ENCODE assay signal across 1 cellular context in genomic region chr6:139374357-139375238, GRCh38.
TF ChIP-seq lines count a peak whose summit lies in the region.

A gene with protein sequence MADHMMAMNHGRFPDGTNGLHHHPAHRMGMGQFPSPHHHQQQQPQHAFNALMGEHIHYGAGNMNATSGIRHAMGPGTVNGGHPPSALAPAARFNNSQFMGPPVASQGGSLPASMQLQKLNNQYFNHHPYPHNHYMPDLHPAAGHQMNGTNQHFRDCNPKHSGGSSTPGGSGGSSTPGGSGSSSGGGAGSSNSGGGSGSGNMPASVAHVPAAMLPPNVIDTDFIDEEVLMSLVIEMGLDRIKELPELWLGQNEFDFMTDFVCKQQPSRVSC (minus strand): TSS chr6:139374648. CDS start chr6:139373944, 704 bp downstream.

TF ChIP-seq in HepG2, 621 proteins besides CTCF, POLR2A, EP300 and RAD21 (continued from another document and continues in another):
- TF ChIP-seq PRDM15 (CRISPR knock-in tag; IDR thresholded peaks at IDR 0.05), result peak; percentile 99
- TF ChIP-seq SOX13 (IDR thresholded peaks at IDR 0.05), result 0 out of 2 replicates have a peak, but pooled peaks have one; percentile 42
- TF ChIP-seq SOX13 (CRISPR knock-in tag; conservative IDR thresholded peaks at IDR 0.05 in 1 of 2, IDR thresholded peaks at IDR 0.05 in 1 of 2), result peak in 1 of 2 experiments; percentile 85; a peak in 2 of 4 replicates
- TF ChIP-seq HNRNPL (IDR thresholded peaks at IDR 0.05; ENCODE audit: low read depth, low read length), result peak; percentile 92
- TF ChIP-seq FOXJ3 (CRISPR knock-in tag; IDR thresholded peaks at IDR 0.05; ENCODE audit: borderline replicate concordance), result peak; percentile 90
- peak; percentile 93 for TF ChIP-seq RFXANK (CRISPR knock-in tag; IDR thresholded peaks at IDR 0.05)
- TF ChIP-seq NCOR1 (IDR thresholded peaks at IDR 0.05; ENCODE audit: borderline replicate concordance, low read length), result peak; percentile 40; the same call in 1 of the 2 replicates
- TF ChIP-seq DPF2 (CRISPR knock-in tag; IDR thresholded peaks at IDR 0.05; ENCODE audit: borderline replicate concordance, low read depth), result no peak
- TF ChIP-seq ZNF792 (CRISPR knock-in tag; IDR thresholded peaks at IDR 0.05), result peak; percentile 97
- peak; percentile 76; the same call in 2 of the 3 replicates for TF ChIP-seq MXI1 (IDR thresholded peaks at IDR 0.05; ENCODE audit: borderline replicate concordance, low read depth, low read length)
- TF ChIP-seq, protein P1, sequence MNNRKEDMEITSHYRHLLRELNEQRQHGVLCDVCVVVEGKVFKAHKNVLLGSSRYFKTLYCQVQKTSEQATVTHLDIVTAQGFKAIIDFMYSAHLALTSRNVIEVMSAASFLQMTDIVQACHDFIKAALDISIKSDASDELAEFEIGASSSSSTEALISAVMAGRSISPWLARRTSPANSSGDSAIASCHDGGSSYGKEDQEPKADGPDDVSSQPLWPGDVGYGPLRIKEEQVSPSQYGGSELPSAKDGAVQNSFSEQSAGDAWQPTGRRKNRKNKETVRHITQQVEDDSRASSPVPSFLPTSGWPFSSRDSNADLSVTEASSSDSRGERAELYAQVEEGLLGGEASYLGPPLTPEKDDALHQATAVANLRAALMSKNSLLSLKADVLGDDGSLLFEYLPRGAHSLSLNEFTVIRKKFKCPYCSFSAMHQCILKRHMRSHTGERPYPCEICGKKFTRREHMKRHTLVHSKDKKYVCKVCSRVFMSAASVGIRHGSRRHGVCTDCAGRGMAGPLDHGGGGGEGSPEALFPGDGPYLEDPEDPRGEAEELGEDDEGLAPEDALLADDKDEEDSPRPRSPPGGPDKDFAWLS (CRISPR knock-in tag; IDR thresholded peaks at IDR 0.05; ENCODE audit: borderline replicate concordance), result no peak; the same call in 1 of the 2 replicates
- TF ChIP-seq ZHX2 (IDR thresholded peaks at IDR 0.05; ENCODE audit: low read depth), result peak; percentile 64
- TF ChIP-seq ZHX2 (CRISPR knock-in tag; IDR thresholded peaks at IDR 0.05; ENCODE audit: borderline replicate concordance), result peak; percentile 92; the same call in 1 of the 2 replicates
- TF ChIP-seq CC2D1A (CRISPR knock-in tag; IDR thresholded peaks at IDR 0.05), result 0 out of 2 replicates have a peak, but pooled peaks have one; percentile 79
- TF ChIP-seq PHB2 (IDR thresholded peaks at IDR 0.05; ENCODE audit: partially characterized antibody), result no peak
- TF ChIP-seq SETDB1 (CRISPR knock-in tag; IDR thresholded peaks at IDR 0.05; ENCODE audit: borderline replicate concordance), result no peak
- TF ChIP-seq KLF12 (CRISPR knock-in tag; IDR thresholded peaks at IDR 0.05; ENCODE audit: borderline replicate concordance), result peak; percentile 91; the same call in 1 of the 2 replicates
- TF ChIP-seq TCF7L2 (IDR thresholded peaks at IDR 0.05; ENCODE audit: low read depth, low read length), result no peak
- peak; percentile 96 for TF ChIP-seq ZNF788 (CRISPR knock-in tag; IDR thresholded peaks at IDR 0.05; ENCODE audit: borderline replicate concordance)
- TF ChIP-seq MBNL3 (CRISPR knock-in tag; conservative IDR thresholded peaks at IDR 0.05), result no peak
- TF ChIP-seq MIXL1 (CRISPR knock-in tag; IDR thresholded peaks at IDR 0.05), result peak; percentile 91
- TF ChIP-seq, protein P2, sequence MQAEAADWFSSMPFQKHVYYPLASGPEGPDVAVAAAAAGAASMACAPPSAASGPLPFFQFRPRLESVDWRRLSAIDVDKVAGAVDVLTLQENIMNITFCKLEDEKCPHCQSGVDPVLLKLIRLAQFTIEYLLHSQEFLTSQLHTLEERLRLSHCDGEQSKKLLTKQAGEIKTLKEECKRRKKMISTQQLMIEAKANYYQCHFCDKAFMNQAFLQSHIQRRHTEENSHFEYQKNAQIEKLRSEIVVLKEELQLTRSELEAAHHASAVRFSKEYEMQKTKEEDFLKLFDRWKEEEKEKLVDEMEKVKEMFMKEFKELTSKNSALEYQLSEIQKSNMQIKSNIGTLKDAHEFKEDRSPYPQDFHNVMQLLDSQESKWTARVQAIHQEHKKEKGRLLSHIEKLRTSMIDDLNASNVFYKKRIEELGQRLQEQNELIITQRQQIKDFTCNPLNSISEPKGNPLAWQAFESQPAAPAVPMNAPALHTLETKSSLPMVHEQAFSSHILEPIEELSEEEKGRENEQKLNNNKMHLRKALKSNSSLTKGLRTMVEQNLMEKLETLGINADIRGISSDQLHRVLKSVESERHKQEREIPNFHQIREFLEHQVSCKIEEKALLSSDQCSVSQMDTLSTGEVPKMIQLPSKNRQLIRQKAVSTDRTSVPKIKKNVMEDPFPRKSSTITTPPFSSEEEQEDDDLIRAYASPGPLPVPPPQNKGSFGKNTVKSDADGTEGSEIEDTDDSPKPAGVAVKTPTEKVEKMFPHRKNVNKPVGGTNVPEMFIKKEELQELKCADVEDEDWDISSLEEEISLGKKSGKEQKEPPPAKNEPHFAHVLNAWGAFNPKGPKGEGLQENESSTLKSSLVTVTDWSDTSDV (CRISPR knock-in tag; IDR thresholded peaks at IDR 0.05), result peak; percentile 19; the same call in 1 of the 2 replicates
- peak; percentile 84; the same call in 1 of the 2 replicates for TF ChIP-seq ZSCAN29 (CRISPR knock-in tag; conservative IDR thresholded peaks at IDR 0.05)
- TF ChIP-seq, protein P3, sequence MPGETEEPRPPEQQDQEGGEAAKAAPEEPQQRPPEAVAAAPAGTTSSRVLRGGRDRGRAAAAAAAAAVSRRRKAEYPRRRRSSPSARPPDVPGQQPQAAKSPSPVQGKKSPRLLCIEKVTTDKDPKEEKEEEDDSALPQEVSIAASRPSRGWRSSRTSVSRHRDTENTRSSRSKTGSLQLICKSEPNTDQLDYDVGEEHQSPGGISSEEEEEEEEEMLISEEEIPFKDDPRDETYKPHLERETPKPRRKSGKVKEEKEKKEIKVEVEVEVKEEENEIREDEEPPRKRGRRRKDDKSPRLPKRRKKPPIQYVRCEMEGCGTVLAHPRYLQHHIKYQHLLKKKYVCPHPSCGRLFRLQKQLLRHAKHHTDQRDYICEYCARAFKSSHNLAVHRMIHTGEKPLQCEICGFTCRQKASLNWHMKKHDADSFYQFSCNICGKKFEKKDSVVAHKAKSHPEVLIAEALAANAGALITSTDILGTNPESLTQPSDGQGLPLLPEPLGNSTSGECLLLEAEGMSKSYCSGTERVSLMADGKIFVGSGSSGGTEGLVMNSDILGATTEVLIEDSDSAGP (CRISPR knock-in tag; IDR thresholded peaks at IDR 0.05; ENCODE audit: borderline replicate concordance), result peak; percentile 95
- TF ChIP-seq RARA (CRISPR knock-in tag; IDR thresholded peaks at IDR 0.05), result peak; percentile 79
- TF ChIP-seq, protein P4, sequence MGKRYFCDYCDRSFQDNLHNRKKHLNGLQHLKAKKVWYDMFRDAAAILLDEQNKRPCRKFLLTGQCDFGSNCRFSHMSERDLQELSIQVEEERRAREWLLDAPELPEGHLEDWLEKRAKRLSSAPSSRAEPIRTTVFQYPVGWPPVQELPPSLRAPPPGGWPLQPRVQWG (CRISPR knock-in tag; IDR thresholded peaks at IDR 0.05; ENCODE audit: borderline replicate concordance, low read depth), result no peak
- no peak for TF ChIP-seq ZNF10 (CRISPR knock-in tag; IDR thresholded peaks at IDR 0.05; ENCODE audit: borderline replicate concordance, low read depth)
- no peak for TF ChIP-seq CCAR2 (optimal IDR thresholded peaks at IDR 0.05; ENCODE audit: low read depth, low read length)
- no peak; the same call in 1 of the 2 replicates for TF ChIP-seq FIP1L1 (IDR thresholded peaks at IDR 0.05; ENCODE audit: borderline replicate concordance, insufficient read depth, low read depth, low read length)
- no peak; the same call in 1 of the 2 replicates for TF ChIP-seq HNF4G (IDR thresholded peaks at IDR 0.05; ENCODE audit: borderline replicate concordance, low read depth, low read length)
- TF ChIP-seq HNF4G (CRISPR knock-in tag; IDR thresholded peaks at IDR 0.05; ENCODE audit: borderline replicate concordance, low read depth), result peak; percentile 53
- TF ChIP-seq TBX3 (IDR thresholded peaks at IDR 0.05; ENCODE audit: borderline replicate concordance), result peak; percentile 29; the same call in 1 of the 2 replicates
- peak; percentile 72 for TF ChIP-seq SPEN (CRISPR knock-in tag; IDR thresholded peaks at IDR 0.05; ENCODE audit: low read depth)
- peak; percentile 7; the same call in 1 of the 2 replicates for TF ChIP-seq FOSL1 (CRISPR knock-in tag; IDR thresholded peaks at IDR 0.05; ENCODE audit: borderline replicate concordance)
- peak; percentile 94 for TF ChIP-seq JDP2 (CRISPR knock-in tag; IDR thresholded peaks at IDR 0.05; ENCODE audit: borderline replicate concordance)
- TF ChIP-seq SNAPC2 (CRISPR knock-in tag; IDR thresholded peaks at IDR 0.05), result peak; percentile 92; the same call in 1 of the 2 replicates
- no peak for TF ChIP-seq TCF12 (IDR thresholded peaks at IDR 0.05)
- TF ChIP-seq TCF12 (CRISPR knock-in tag; IDR thresholded peaks at IDR 0.05), result peak; percentile 91; the same call in 1 of the 2 replicates
- TF ChIP-seq, protein P5, sequence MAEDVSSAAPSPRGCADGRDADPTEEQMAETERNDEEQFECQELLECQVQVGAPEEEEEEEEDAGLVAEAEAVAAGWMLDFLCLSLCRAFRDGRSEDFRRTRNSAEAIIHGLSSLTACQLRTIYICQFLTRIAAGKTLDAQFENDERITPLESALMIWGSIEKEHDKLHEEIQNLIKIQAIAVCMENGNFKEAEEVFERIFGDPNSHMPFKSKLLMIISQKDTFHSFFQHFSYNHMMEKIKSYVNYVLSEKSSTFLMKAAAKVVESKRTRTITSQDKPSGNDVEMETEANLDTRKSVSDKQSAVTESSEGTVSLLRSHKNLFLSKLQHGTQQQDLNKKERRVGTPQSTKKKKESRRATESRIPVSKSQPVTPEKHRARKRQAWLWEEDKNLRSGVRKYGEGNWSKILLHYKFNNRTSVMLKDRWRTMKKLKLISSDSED (CRISPR knock-in tag; IDR thresholded peaks at IDR 0.05), result 0 out of 2 replicates have a peak, but pooled peaks have one; percentile 45
- peak; percentile 66; the same call in 1 of the 2 replicates for TF ChIP-seq ZNF431 (CRISPR knock-in tag; IDR thresholded peaks at IDR 0.05; ENCODE audit: borderline replicate concordance, low read depth)
- TF ChIP-seq, protein P6, sequence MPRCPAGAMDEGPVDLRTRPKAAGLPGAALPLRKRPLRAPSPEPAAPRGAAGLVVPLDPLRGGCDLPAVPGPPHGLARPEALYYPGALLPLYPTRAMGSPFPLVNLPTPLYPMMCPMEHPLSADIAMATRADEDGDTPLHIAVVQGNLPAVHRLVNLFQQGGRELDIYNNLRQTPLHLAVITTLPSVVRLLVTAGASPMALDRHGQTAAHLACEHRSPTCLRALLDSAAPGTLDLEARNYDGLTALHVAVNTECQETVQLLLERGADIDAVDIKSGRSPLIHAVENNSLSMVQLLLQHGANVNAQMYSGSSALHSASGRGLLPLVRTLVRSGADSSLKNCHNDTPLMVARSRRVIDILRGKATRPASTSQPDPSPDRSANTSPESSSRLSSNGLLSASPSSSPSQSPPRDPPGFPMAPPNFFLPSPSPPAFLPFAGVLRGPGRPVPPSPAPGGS (CRISPR knock-in tag; IDR thresholded peaks at IDR 0.05), result peak; percentile 85; the same call in 1 of the 2 replicates
- no peak for TF ChIP-seq GTF3A (CRISPR knock-in tag; conservative IDR thresholded peaks at IDR 0.05)
